Comparison of ENCODE assay signal across 12 cellular contexts in genomic region chr10:106086391-106086790, GRCh38.
DNase-seq lines count a peak whose midpoint lies in the region; ATAC-seq and TF ChIP-seq lines count a peak whose summit lies in the region.
"Had no signal": no experiment of that assay in that cellular context is flagged by ENCODE, and none has a peak within 500 bp of the region (broad histone marks: within the 10 kb centered on the region; RNA-seq: fewer than 3 reads in every experiment).

No MANE protein-coding gene starts in this region.

- H3K4me1 Mint-ChIP-seq in activated CD4-positive, alpha-beta memory T cell treated with anti-CD3 and anti-CD28 coated beads, Interleukin-2, amount 10 ng/mL, durations not matched to agents 7 days and 5 days = no peaks in the 10 kb centered on the region
- H3K4me1 Mint-ChIP-seq in activated T-cell treated with anti-CD3 and anti-CD28 coated beads, Interleukin-2, amount 50 U/mL, for 4 hours (ENCODE audit: low read depth) = no peaks in the 10 kb centered on the region
- H3K4me1 Mint-ChIP-seq: CD4-positive, alpha-beta memory T cell had no signal

- H3K27me3 Mint-ChIP-seq in activated CD4-positive, alpha-beta memory T cell treated with anti-CD3 and anti-CD28 coated beads, Interleukin-2, amount 10 ng/mL, durations not matched to agents 7 days and 5 days = no peaks in the 10 kb centered on the region
- no peaks in the 10 kb centered on the region for H3K27me3 Mint-ChIP-seq in activated T-cell treated with anti-CD3 and anti-CD28 coated beads, Interleukin-2, amount 50 U/mL, for 4 hours (ENCODE audit: low read depth)
- H3K27me3 Mint-ChIP-seq: CD4-positive, alpha-beta memory T cell had no signal

- no peak for ATAC-seq in activated T-cell treated with anti-CD3 and anti-CD28 coated beads, Interleukin-2, amount 50 U/mL, for 4 hours

- TF ChIP-seq CTCF in A673 (conservative IDR thresholded peaks at IDR 0.05; ENCODE audit: low read depth, low read length) = 0 out of 2 replicates have a peak, but pooled peaks have one; percentile 11

- CTCF ChIA-PET in A673 (lab: Charles Lee) = no interaction called here
- CTCF ChIA-PET in activated CD4-positive, alpha-beta memory T cell treated with anti-CD3 and anti-CD28 coated beads, Interleukin-2, amount 10 ng/mL, durations not matched to agents 7 days and 5 days (lab: Charles Lee) = no interaction called here

- intact Hi-C loops in A673 (cut with micrococcal nuclease; ENCODE audit: unreplicated experiment) = no loop called here

- no peak overlapping the region for H3K27ac Mint-ChIP-seq in activated CD4-positive, alpha-beta memory T cell treated with anti-CD3 and anti-CD28 coated beads, Interleukin-2, amount 10 ng/mL, durations not matched to agents 7 days and 5 days
- H3K27ac Mint-ChIP-seq: CD4-positive, alpha-beta memory T cell had no signal

- H3K4me3 ChIP-seq in A673 (ENCODE audit: low read depth, low read length, poor library complexity, severe bottlenecking) (no peak overlapping the region), H7 (ENCODE audit: insufficient read depth, low read depth, low read length) (no peak overlapping the region)
- H3K4me3 ChIP-seq: HAP-1 had no signal

- in situ Hi-C loops in SK-MEL-5 (cut with HindIII; ENCODE audit: low pct_unique_long_range_greater_than_20kb, low sequenced_read_pairs) = no loop called here

- H3K4me3 Mint-ChIP-seq in activated CD4-positive, alpha-beta memory T cell treated with anti-CD3 and anti-CD28 coated beads, Interleukin-2, amount 10 ng/mL, durations not matched to agents 7 days and 5 days = no peak overlapping the region
- H3K4me3 Mint-ChIP-seq in activated T-cell treated with anti-CD3 and anti-CD28 coated beads, Interleukin-2, amount 50 U/mL, for 4 hours = no peak overlapping the region
- H3K4me3 Mint-ChIP-seq: CD4-positive, alpha-beta memory T cell had no signal

- no peaks in the 10 kb centered on the region for H3K27me3 ChIP-seq in A673 (replicated peaks; ENCODE audit: insufficient read depth, low read depth, low read length, poor library complexity)
- no peaks in the 10 kb centered on the region for H3K27me3 ChIP-seq in H7 (ENCODE audit: control insufficient read depth, insufficient read depth, low read length)
- H3K27me3 ChIP-seq: BE2C had no signal

- H3K27ac ChIP-seq in A673 (ENCODE audit: low read depth, low read length, poor library complexity, severe bottlenecking) = no peak overlapping the region
- H3K27ac ChIP-seq: C4-2B had no signal

- no peaks in the 10 kb centered on the region for H3K36me3 Mint-ChIP-seq in activated CD4-positive, alpha-beta memory T cell treated with anti-CD3 and anti-CD28 coated beads, Interleukin-2, amount 10 ng/mL, durations not matched to agents 7 days and 5 days (ENCODE audit: low read depth)
- no peaks in the 10 kb centered on the region for H3K36me3 Mint-ChIP-seq in activated T-cell treated with anti-CD3 and anti-CD28 coated beads, Interleukin-2, amount 50 U/mL, for 4 hours (ENCODE audit: insufficient read depth)
- H3K36me3 Mint-ChIP-seq: CD4-positive, alpha-beta memory T cell had no signal

- POLR2A ChIA-PET in A673 (lab: Charles Lee; ENCODE audit: low non-redundant PET) = no interaction called here
- POLR2A ChIA-PET in activated CD4-positive, alpha-beta memory T cell treated with anti-CD3 and anti-CD28 coated beads, Interleukin-2, amount 10 ng/mL, durations not matched to agents 7 days and 5 days (lab: Charles Lee) = no interaction called here

- DNase-seq in A673 (ENCODE audit: low spot score) (no peak), H7 (peak; percentile 8), SK-MEL-5 (ENCODE audit: low read depth, low spot score) (peak; percentile 1), iPS-NIHi7 (ENCODE audit: extremely low spot score) (peak; percentile 22), DMS153 (lab: John Stamatoyannopoulos, UW) (no peak)
- DNase-seq in activated CD4-positive, alpha-beta memory T cell treated with anti-CD3 and anti-CD28 coated beads, Interleukin-2, amount 10 ng/mL, durations not matched to agents 7 days and 5 days = no peak
- DNase-seq in activated CD8-positive, alpha-beta memory T cell treated with anti-CD3 and anti-CD28 coated beads, Interleukin-2, amount 50 U/mL, for 4 hours = no peak
- no peak for DNase-seq in activated T-cell treated with anti-CD3 and anti-CD28 coated beads, Interleukin-2, amount 50 U/mL, for 4 hours
- DNase-seq: BE2C; CD4-positive, alpha-beta memory T cell had no signal

- H3K9me3 Mint-ChIP-seq in activated CD4-positive, alpha-beta memory T cell treated with anti-CD3 and anti-CD28 coated beads, Interleukin-2, amount 10 ng/mL, durations not matched to agents 7 days and 5 days = no peaks in the 10 kb centered on the region
- no peaks in the 10 kb centered on the region for H3K9me3 Mint-ChIP-seq in activated T-cell treated with anti-CD3 and anti-CD28 coated beads, Interleukin-2, amount 50 U/mL, for 4 hours

- no TSS peak for BruUV-seq in A673 (replicated peaks; lab: Mats Ljungman, UMichigan)

- H3K36me3 ChIP-seq in A673 (ENCODE audit: insufficient read depth, low read length, poor library complexity, severe bottlenecking) = no peaks in the 10 kb centered on the region
- no peaks in the 10 kb centered on the region for H3K36me3 ChIP-seq in H7 (replicated peaks; ENCODE audit: control insufficient read depth, insufficient read depth, low read length)
- H3K36me3 ChIP-seq: BE2C, HAP-1 had no signal

- H3K9me3 ChIP-seq in A673 (ENCODE audit: low read depth, low read length, poor library complexity, severe bottlenecking) = no peaks in the 10 kb centered on the region
- H3K9me3 ChIP-seq: BE2C, HAP-1 had no signal

- no peaks in the 10 kb centered on the region for H3K4me1 ChIP-seq in A673 (ENCODE audit: insufficient read depth, low read length, poor library complexity, severe bottlenecking)
- H3K4me1 ChIP-seq: BE2C, HAP-1 had no signal

Comparison
In these comparisons a context has a peak if more than half of its experiments do, and no peak if none do; other contexts are left out.
1. DNase-seq: peak in H7 (single experiment), SK-MEL-5 (single experiment) and iPS-NIHi7 (single experiment); none in A673 (single experiment), activated CD4-positive, alpha-beta memory T cell treated with anti-CD3 and anti-CD28 coated beads, Interleukin-2, amount 10 ng/mL, durations not matched to agents 7 days and 5 days (single experiment), activated CD8-positive, alpha-beta memory T cell treated with anti-CD3 and anti-CD28 coated beads, Interleukin-2, amount 50 U/mL, for 4 hours (single experiment), activated T-cell treated with anti-CD3 and anti-CD28 coated beads, Interleukin-2, amount 50 U/mL, for 4 hours (single experiment) and DMS153 (single experiment).